28 cellular contexts compared by ENCODE assay signal in the genomic region with DNA sequence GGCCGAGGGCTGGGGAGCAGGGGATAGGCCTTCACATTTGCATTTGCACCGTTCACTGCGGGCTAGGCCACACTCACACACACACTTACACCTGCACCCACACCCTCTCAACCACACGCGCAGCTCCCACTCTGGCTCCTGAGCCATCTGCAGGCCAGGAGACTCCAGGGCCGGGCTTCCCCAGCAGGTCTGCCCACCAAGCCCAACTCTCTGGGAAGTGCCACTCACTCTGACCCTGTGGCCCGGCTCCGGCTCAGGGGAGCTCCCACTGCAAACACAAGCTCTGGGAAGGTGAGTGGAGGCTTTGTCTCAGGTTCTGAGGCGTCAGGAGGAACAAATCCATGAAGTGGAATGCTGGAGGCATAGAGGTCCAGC.
"Had no signal": no experiment of that assay in that cellular context is flagged by ENCODE, and none has a peak within 500 bp of the region (broad histone marks: within the 10 kb centered on the region; RNA-seq: fewer than 3 reads in every experiment).

No MANE protein-coding gene starts in this region.

- ATAC-seq: activated naive CD4-positive, alpha-beta T cell treated with anti-CD3 and anti-CD28 coated beads, Interleukin-2, amount 50 U/mL, for 72 hours; activated naive CD8-positive, alpha-beta T cell treated with anti-CD3 and anti-CD28 coated beads, Interleukin-2, amount 50 U/mL, for 24 hours; activated T-cell treated with anti-CD3 and anti-CD28 coated beads, Interleukin-2, amount 50 U/mL, for 4 hours; body of pancreas; SK-N-SH treated with all-trans-retinoic acid at 6 μM for 48 hours; T-helper 17 cell had no signal

- H3K4me3 Mint-ChIP-seq: activated CD4-positive, alpha-beta memory T cell treated with anti-CD3 and anti-CD28 coated beads for 36 hours; activated CD4-positive, alpha-beta T cell treated with anti-CD3 and anti-CD28 coated beads, Interleukin-2, amount 10 ng/mL, durations not matched to agents 7 days and 5 days; activated naive CD8-positive, alpha-beta T cell treated with anti-CD3 and anti-CD28 coated beads, Interleukin-2, amount 50 U/mL, for 24 hours; activated T-cell treated with anti-CD3 and anti-CD28 coated beads, Interleukin-2, amount 50 U/mL, for 4 hours; T-helper 17 cell had no signal

- H3K4me1 Mint-ChIP-seq: activated naive CD8-positive, alpha-beta T cell treated with anti-CD3 and anti-CD28 coated beads, Interleukin-2, amount 50 U/mL, for 24 hours had no signal

- H3K4me1 ChIP-seq: ascending aorta, body of pancreas, Peyer's patch, SJSA1 had no signal

- DNase-seq: activated CD4-positive, alpha-beta memory T cell treated with anti-CD3 and anti-CD28 coated beads for 36 hours; activated CD4-positive, alpha-beta T cell treated with anti-CD3 and anti-CD28 coated beads, Interleukin-2, amount 10 ng/mL, durations not matched to agents 7 days and 5 days; activated CD4-positive, CD25-positive, alpha-beta regulatory T cell; activated CD8-positive, alpha-beta memory T cell treated with anti-CD3 and anti-CD28 coated beads for 24 hours; activated effector memory CD4-positive, alpha-beta T cell treated with anti-CD3 and anti-CD28 coated beads, Interleukin-2, amount 50 U/mL, for 16 hours; activated naive CD4-positive, alpha-beta T cell treated with Interleukin-2 at 50 U/mL for 16 hours; activated naive CD8-positive, alpha-beta T cell treated with anti-CD3 and anti-CD28 coated beads, Interleukin-2, amount 50 U/mL, for 24 hours; activated T-cell treated with anti-CD3 and anti-CD28 coated beads, Interleukin-2, amount 50 U/mL, for 4 hours; amniotic stem cell; body of pancreas; central memory CD4-positive, alpha-beta T cell; Karpas-422; MM.1S; NCI-H1105; NCI-H1436; NCI-H1694 treated with DMSO at 0.1 percent for 48 hours; NCI-H446; NCI-H524 treated with DMSO at 0.1 percent for 48 hours; NCI-H82; SHP77; T-helper 17 cell; T-helper 9 cell had no signal

- H3K36me3 ChIP-seq: ascending aorta, Peyer's patch, SJSA1 had no signal

- H3K36me3 Mint-ChIP-seq: activated CD4-positive, alpha-beta memory T cell treated with anti-CD3 and anti-CD28 coated beads for 36 hours; activated naive CD4-positive, alpha-beta T cell treated with anti-CD3 and anti-CD28 coated beads, Interleukin-2, amount 50 U/mL, for 72 hours had no signal

- H3K27me3 ChIP-seq: ascending aorta, body of pancreas, Peyer's patch, SJSA1 had no signal

- H3K27me3 Mint-ChIP-seq: activated CD4-positive, alpha-beta memory T cell treated with anti-CD3 and anti-CD28 coated beads for 36 hours; activated CD4-positive, alpha-beta T cell treated with anti-CD3 and anti-CD28 coated beads, Interleukin-2, amount 10 ng/mL, durations not matched to agents 7 days and 5 days; activated naive CD8-positive, alpha-beta T cell treated with anti-CD3 and anti-CD28 coated beads, Interleukin-2, amount 50 U/mL, for 24 hours; T-helper 17 cell had no signal

- H3K27ac Mint-ChIP-seq: activated CD4-positive, alpha-beta memory T cell treated with anti-CD3 and anti-CD28 coated beads for 36 hours; activated CD4-positive, alpha-beta T cell treated with anti-CD3 and anti-CD28 coated beads, Interleukin-2, amount 10 ng/mL, durations not matched to agents 7 days and 5 days; activated naive CD8-positive, alpha-beta T cell treated with anti-CD3 and anti-CD28 coated beads, Interleukin-2, amount 50 U/mL, for 24 hours; T-helper 17 cell had no signal

- H3K9me3 ChIP-seq: ascending aorta, body of pancreas, Peyer's patch, SJSA1 had no signal

- H3K9me3 Mint-ChIP-seq: activated CD4-positive, alpha-beta memory T cell treated with anti-CD3 and anti-CD28 coated beads for 36 hours; activated CD4-positive, alpha-beta T cell treated with anti-CD3 and anti-CD28 coated beads, Interleukin-2, amount 10 ng/mL, durations not matched to agents 7 days and 5 days; activated naive CD4-positive, alpha-beta T cell treated with anti-CD3 and anti-CD28 coated beads, Interleukin-2, amount 50 U/mL, for 72 hours; activated naive CD8-positive, alpha-beta T cell treated with anti-CD3 and anti-CD28 coated beads, Interleukin-2, amount 50 U/mL, for 24 hours; activated T-cell treated with anti-CD3 and anti-CD28 coated beads, Interleukin-2, amount 50 U/mL, for 4 hours had no signal

- H3K4me3 ChIP-seq: ascending aorta, body of pancreas, Peyer's patch, SJSA1 had no signal

- H3K27ac ChIP-seq: ascending aorta, body of pancreas, Peyer's patch, RWPE1, SJSA1 had no signal
